In the genomic region with DNA sequence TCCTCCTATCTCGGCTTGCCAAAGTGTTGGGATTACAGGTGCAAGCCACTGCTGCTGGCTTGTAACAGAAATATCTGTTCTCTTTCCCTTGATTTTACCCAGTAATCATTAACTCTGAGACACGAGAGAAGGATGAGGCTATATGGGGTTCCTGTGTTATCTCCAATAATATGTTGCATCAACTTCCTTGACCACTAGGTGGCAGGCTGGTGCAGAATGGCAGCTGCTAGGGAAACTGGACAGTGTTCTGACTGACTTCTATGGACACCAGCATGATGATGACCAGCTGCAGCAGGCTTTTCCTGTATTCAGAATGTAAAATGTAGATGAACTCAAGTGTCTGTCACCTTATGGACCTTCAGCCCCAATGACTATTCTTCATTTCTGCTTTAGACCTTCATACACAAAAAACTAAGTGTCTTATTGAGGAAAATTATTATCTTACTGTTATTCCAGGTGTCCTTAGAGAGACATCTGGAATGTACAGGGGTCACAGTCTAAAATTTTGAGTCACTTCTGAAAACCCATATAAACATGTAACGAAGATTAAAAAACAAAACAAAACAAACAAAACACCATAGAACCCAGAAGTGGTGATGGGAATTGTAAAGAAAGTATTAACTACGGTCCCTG, we compare ENCODE assay signal across 8 cellular contexts. TPM values are rescaled to one million over a fixed set of nuclear protein-coding genes. Genes with fewer than 3 reads are reported as not detected.
DNase-seq lines count a peak whose midpoint lies in the region; ATAC-seq and TF ChIP-seq lines count a peak whose summit lies in the region.

No MANE protein-coding gene starts in this region.

- DNase-seq in BE2C (peak; percentile 71), NCI-H345 (lab: John Stamatoyannopoulos, UW) (peak; percentile 61), dermis blood vessel endothelial cell (peak; percentile 90), lung microvascular endothelial cell (ENCODE audit: low read depth in 2 of 2) (peak; percentile 80 to 84)
- DNase-seq in activated CD4-positive, alpha-beta T cell treated with anti-CD3 and anti-CD28 coated beads, Interleukin-2, amount 10 ng/mL, durations not matched to agents 24 days and 14 days: peak; percentile 93
- DNase-seq in stimulated activated CD8-positive, alpha-beta memory T cell treated with anti-CD3 and anti-CD28 coated beads, Interleukin-2, amount 100 ng/mL, for 48 hours (ENCODE audit: low read depth in 2 of 2): peak; percentile 49 to 51

- H3K9me3 ChIP-seq in BE2C: no peaks in the 10 kb centered on the region

- intact Hi-C loops in activated CD4-positive, alpha-beta T cell treated with anti-CD3 and anti-CD28 coated beads, Interleukin-2, amount 10 ng/mL, durations not matched to agents 24 days and 14 days (cut with micrococcal nuclease): loop anchor here (1.0 to 5.0 kb wide), 4 partner anchors 19 to 1532 kb away; a partner anchor contains a TSS

- TF ChIP-seq CTCF in BE2C (IDR thresholded peaks at IDR 0.05; ENCODE audit: low read depth, low read length): peak; percentile 96

- no peak overlapping the region for H3K4me3 Mint-ChIP-seq in activated CD4-positive, alpha-beta T cell treated with anti-CD3 and anti-CD28 coated beads, Interleukin-2, amount 10 ng/mL, durations not matched to agents 24 days and 14 days

- no peaks in the 10 kb centered on the region for H3K36me3 Mint-ChIP-seq in activated CD4-positive, alpha-beta T cell treated with anti-CD3 and anti-CD28 coated beads, Interleukin-2, amount 10 ng/mL, durations not matched to agents 24 days and 14 days (ENCODE audit: low read depth)

- H3K4me3 ChIP-seq in BE2C (ENCODE audit: low read depth, low read length): no peak overlapping the region

- no peaks in the 10 kb centered on the region for H3K9me3 Mint-ChIP-seq in activated CD4-positive, alpha-beta T cell treated with anti-CD3 and anti-CD28 coated beads, Interleukin-2, amount 10 ng/mL, durations not matched to agents 24 days and 14 days

- peaks cover 18% of the 10 kb centered on the region for H3K27me3 Mint-ChIP-seq in activated CD4-positive, alpha-beta T cell treated with anti-CD3 and anti-CD28 coated beads, Interleukin-2, amount 10 ng/mL, durations not matched to agents 24 days and 14 days

- H3K27ac Mint-ChIP-seq in activated CD4-positive, alpha-beta T cell treated with anti-CD3 and anti-CD28 coated beads, Interleukin-2, amount 10 ng/mL, durations not matched to agents 24 days and 14 days: no peak overlapping the region

- ATAC-seq in GM18861 (IDR thresholded peaks at IDR 0.05; ENCODE audit: unreplicated experiment) (peak; percentile 95), HG03045 (IDR thresholded peaks at IDR 0.05; ENCODE audit: unreplicated experiment) (peak; percentile 93)

- H3K27me3 ChIP-seq in BE2C: no peaks in the 10 kb centered on the region; the same call in 1 of the 2 replicates

- H3K4me1 ChIP-seq in BE2C: no peaks in the 10 kb centered on the region

- H3K4me1 Mint-ChIP-seq in activated CD4-positive, alpha-beta T cell treated with anti-CD3 and anti-CD28 coated beads, Interleukin-2, amount 10 ng/mL, durations not matched to agents 24 days and 14 days: no peaks in the 10 kb centered on the region

- H3K36me3 ChIP-seq in BE2C: no peaks in the 10 kb centered on the region

RNA-seq across cellular contexts. Expression of a gene that starts 20.4 kb away (rescaled TPM):
- 0.15 TPM for polyA plus RNA-seq in BE2C (2012; ENCODE audit: insufficient read depth, insufficient read length, low read depth)
- total RNA-seq in activated CD4-positive, alpha-beta T cell treated with anti-CD3 and anti-CD28 coated beads, Interleukin-2, amount 10 ng/mL, durations not matched to agents 24 days and 14 days: 23.6 and 24.2 TPM in 2 replicates
- 25.2 and 36.3 TPM in 2 replicates for total RNA-seq in dermis blood vessel endothelial cell
- 1.2 and 6.5 TPM in 2 replicates for total RNA-seq in lung microvascular endothelial cell

RNA-seq across cellular contexts. Expression of a gene that starts 21.8 kb away (rescaled TPM):
- 3.5 TPM for polyA plus RNA-seq in BE2C (2012; ENCODE audit: insufficient read depth, insufficient read length, low read depth)
- total RNA-seq in activated CD4-positive, alpha-beta T cell treated with anti-CD3 and anti-CD28 coated beads, Interleukin-2, amount 10 ng/mL, durations not matched to agents 24 days and 14 days: 4.9 TPM in 2 replicates
- total RNA-seq in dermis blood vessel endothelial cell (24.0 and 31.5 TPM in 2 replicates), lung microvascular endothelial cell (21.4 and 28.0 TPM in 2 replicates)
